9 cellular contexts compared by ENCODE assay signal in genomic region chr11:62830904-62831519, GRCh38. TPM values are rescaled to one million over a fixed set of nuclear protein-coding genes. Genes with fewer than 3 reads are reported as not detected.
DNase-seq lines count a peak whose midpoint lies in the region; ATAC-seq and TF ChIP-seq lines count a peak whose summit lies in the region.
"Had no signal": no experiment of that assay in that cellular context is flagged by ENCODE, and none has a peak within 500 bp of the region (broad histone marks: within the 10 kb centered on the region; RNA-seq: fewer than 3 reads in every experiment).

No MANE protein-coding gene starts in this region.

- H3K4me1 Mint-ChIP-seq in activated naive CD4-positive, alpha-beta T cell treated with anti-CD3 and anti-CD28 coated beads, Interleukin-2, amount 50 U/mL, for 24 hours: peaks cover 50% of the 10 kb centered on the region

- peak overlapping the region; percentile 86 for H3K27ac ChIP-seq in RWPE1
- peak overlapping the region; percentile 84 to 98 for H3K27ac ChIP-seq in esophagus (ENCODE audit: low read depth in 2 of 2, low read length in 1 of 2)
- peak overlapping the region; percentile 90 to 96 for H3K27ac ChIP-seq in ovary

- DNase-seq in activated naive CD4-positive, alpha-beta T cell treated with Interleukin-2 at 50 U/mL for 16 hours: no peak
- DNase-seq in RWPE1 (ENCODE audit: low spot score): no peak
- peak in 1 of 5 donors; percentile 34 for DNase-seq in ovary
- DNase-seq in HuH-7.5 (ENCODE audit: low spot score): no peak
- DNase-seq in OCI-M2 (lab: John Stamatoyannopoulos, UW; ENCODE audit: unreplicated experiment): no peak

- 0 to 1% methylated on average over 33 of the region's 33 CpGs for WGBS in esophagus, 2 donors
- 0 to 1% (median 0%) methylated on average over 33 of the region's 33 CpGs for WGBS in ovary, 3 donors

- H3K27me3 ChIP-seq in esophagus (ENCODE audit: control insufficient read depth in 1 of 2, insufficient read depth in 2 of 2, low read length in 2 of 2): no peaks in the 10 kb centered on the region
- no peaks in the 10 kb centered on the region for H3K27me3 ChIP-seq in ovary

- peak overlapping the region; percentile 99 for H3K27ac Mint-ChIP-seq in activated naive CD4-positive, alpha-beta T cell treated with anti-CD3 and anti-CD28 coated beads, Interleukin-2, amount 50 U/mL, for 24 hours

- ATAC-seq in GM18909 (IDR thresholded peaks at IDR 0.05; ENCODE audit: poor library complexity, unreplicated experiment): no peak

- H3K36me3 ChIP-seq in esophagus (ENCODE audit: control insufficient read depth in 2 of 2, insufficient read depth in 2 of 2, low read length in 1 of 2) (peaks cover 18 to 23% of the 10 kb centered on the region in 2 donors), ovary (no peaks in the 10 kb centered on the region)

- TF ChIP-seq CTCF in RWPE1 (conservative IDR thresholded peaks at IDR 0.05; ENCODE audit: low read depth) (no peak), ovary (IDR thresholded peaks at IDR 0.05) (no peak)

- H3K4me1 ChIP-seq in esophagus (ENCODE audit: control insufficient read depth in 2 of 2, insufficient read depth in 2 of 2, low read length in 1 of 2): peaks cover 0 to 5% of the 10 kb centered on the region in 2 donors
- peaks cover 9% of the 10 kb centered on the region for H3K4me1 ChIP-seq in ovary (ENCODE audit: insufficient read depth)

- intact Hi-C loops in ovary (cut with DNase I): loop anchor here in 1 of 4 donors (2.0 to 5.0 kb wide), 2 partner anchors 26 to 44 kb away; partner anchors contain the start of genes NXF1 and TMEM179B

- H3K36me3 Mint-ChIP-seq in activated naive CD4-positive, alpha-beta T cell treated with anti-CD3 and anti-CD28 coated beads, Interleukin-2, amount 50 U/mL, for 24 hours: peaks cover 16% of the 10 kb centered on the region

- no peaks in the 10 kb centered on the region for H3K9me3 ChIP-seq in esophagus (ENCODE audit: control insufficient read depth in 2 of 2, insufficient read depth in 1 of 2, low read depth in 1 of 2, low read length in 1 of 2)
- no peaks in the 10 kb centered on the region for H3K9me3 ChIP-seq in ovary

- CTCF ChIA-PET in RWPE1 (lab: Yijun Ruan, JAX): no interaction called here

- POLR2A ChIA-PET in RWPE1 (lab: Yijun Ruan, JAX; ENCODE audit: low non-redundant PET): interaction anchor here (0.6 kb wide), 1 partner anchor 43 kb away, joined by 6 read pairs; no protein-coding TSS in a partner anchor

- TF ChIP-seq POLR2A in ovary (IDR thresholded peaks at IDR 0.05): peak; percentile 19

- H3K4me3 ChIP-seq in esophagus (ENCODE audit: low read depth in 1 of 2, low read length in 2 of 2) (peak overlapping the region; percentile 79 to 93), ovary (peak overlapping the region; percentile 96)

- no peaks in the 10 kb centered on the region for H3K27me3 Mint-ChIP-seq in activated naive CD4-positive, alpha-beta T cell treated with anti-CD3 and anti-CD28 coated beads, Interleukin-2, amount 50 U/mL, for 24 hours

- H3K4me3 Mint-ChIP-seq in activated naive CD4-positive, alpha-beta T cell treated with anti-CD3 and anti-CD28 coated beads, Interleukin-2, amount 50 U/mL, for 24 hours: peak overlapping the region; percentile 93

- no peak for TF ChIP-seq EP300 in ovary (IDR thresholded peaks at IDR 0.05)

- no peaks in the 10 kb centered on the region for H3K9me3 Mint-ChIP-seq in activated naive CD4-positive, alpha-beta T cell treated with anti-CD3 and anti-CD28 coated beads, Interleukin-2, amount 50 U/mL, for 24 hours

RNA-seq across cellular contexts. Expression of gene STX5, which starts 0.8 kb away (rescaled TPM):
- polyA plus RNA-seq in esophagus: 10 to 100 TPM; 14.5 to 25.2 TPM
- total RNA-seq in ovary: 10 to 100 TPM; 33.2 to 60.7 (median 49.1) TPM
- polyA plus RNA-seq in ovary: 10 to 100 TPM; 39.6 to 50.1 TPM

RNA-seq across cellular contexts. Expression of gene TEX54, which starts 1.6 kb away (rescaled TPM):
- polyA plus RNA-seq in esophagus (not detected), ovary (not detected)
- total RNA-seq in ovary: not detected
- total RNA-seq: glomerular endothelial cell had no signal

RNA-seq across cellular contexts. Expression of gene WDR74, which starts 8.4 kb away (rescaled TPM):
- polyA plus RNA-seq in esophagus (10 to 100 TPM; 44.0 to 44.6 TPM), ovary (10 to 100 TPM; 25.1 to 39.4 TPM)
- 10 to 100 TPM; 36.5 to 70.6 (median 61.1) TPM for total RNA-seq in ovary

RNA-seq across cellular contexts. Expression of gene NXF1, which starts 25.8 kb away (rescaled TPM):
- polyA plus RNA-seq in esophagus: 10 to 100 TPM; 77.9 to 84.7 TPM
- total RNA-seq in ovary: 10 to 100 TPM; 48.8 to 96.8 (median 77.7) TPM
- polyA plus RNA-seq in ovary: 100 to 1,000 TPM in 1 of 2 donors, 10 to 100 TPM in 1; 99.4 to 125 TPM

RNA-seq across cellular contexts. Expression of gene TMEM223, which starts 39.2 kb away (rescaled TPM):
- polyA plus RNA-seq in esophagus (10 to 100 TPM; 13.8 to 19.7 TPM), ovary (10 to 100 TPM; 13.7 to 15.5 TPM)
- 10 to 100 TPM; 12.0 to 26.9 (median 13.1) TPM for total RNA-seq in ovary
